18 cellular contexts compared by ENCODE assay signal in the genomic region with DNA sequence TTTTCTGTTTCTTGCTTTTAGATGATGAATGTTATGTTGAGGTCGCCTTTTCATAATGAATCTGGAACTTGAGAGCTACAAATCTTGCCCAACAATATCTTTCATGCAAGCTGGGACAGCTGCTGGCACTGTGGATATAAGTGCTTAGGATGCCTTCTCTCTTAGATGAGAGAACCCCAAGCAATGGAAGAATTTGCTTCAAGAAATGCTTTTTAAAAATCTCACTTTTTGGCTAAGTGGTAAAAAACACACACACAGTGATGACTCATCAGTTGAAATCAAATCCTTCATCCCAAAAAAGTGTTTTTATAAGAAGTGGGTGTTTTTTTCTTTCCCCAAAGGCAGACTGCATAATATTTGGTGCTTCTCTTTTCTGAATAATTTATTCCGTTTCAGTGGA. TPM values are rescaled to one million over a fixed set of nuclear protein-coding genes. Genes with fewer than 3 reads are reported as not detected.
DNase-seq lines count a peak whose midpoint lies in the region; ATAC-seq, FAIRE-seq and TF ChIP-seq lines count a peak whose summit lies in the region.
"Had no signal": no experiment of that assay in that cellular context is flagged by ENCODE, and none has a peak within 500 bp of the region (broad histone marks: within the 10 kb centered on the region; RNA-seq: fewer than 3 reads in every experiment).

No MANE protein-coding gene starts in this region.

- BruUV-seq in K562 (replicated peaks; lab: Mats Ljungman, UMichigan) = no TSS peak

- in situ Hi-C loops in K562 (cut with MboI) = no loop called here

- H3K36me3 ChIP-seq in K562 (ENCODE audit: control insufficient read depth, insufficient read depth, low read length) (no peaks in the 10 kb centered on the region), skeletal muscle tissue (ENCODE audit: control insufficient read depth in 3 of 3, insufficient read depth in 3 of 3, low read length in 3 of 3) (no peaks in the 10 kb centered on the region)

- H3K4me2 ChIP-seq in K562 (ENCODE audit: insufficient read depth, low read length) = no peak overlapping the region

- no peaks in the 10 kb centered on the region for H3K79me2 ChIP-seq in K562 (ENCODE audit: control insufficient read depth, insufficient read depth, low read length)

- H3K4me1 ChIP-seq in K562 (replicated peaks in 1 of 2; ENCODE audit: control insufficient read depth in 2 of 2, insufficient read depth in 2 of 2, low read length in 2 of 2) = no peaks in the 10 kb centered on the region
- peaks cover 25 to 35% (median 32%) of the 10 kb centered on the region in 3 donors for H3K4me1 ChIP-seq in skeletal muscle tissue (ENCODE audit: control insufficient read depth in 3 of 3, insufficient read depth in 3 of 3, low read length in 3 of 3)

- peak; percentile 16 for DNase-seq in ELR (ENCODE audit: low read depth)
- DNase-seq in K562 (ENCODE audit: extremely low read depth in 1 of 4, low spot score in 3 of 4) = no peak
- no peak for DNase-seq in left cardiac atrium
- DNase-seq in NCI-H2107 (lab: John Stamatoyannopoulos, UW) = no peak
- no peak for DNase-seq in NOMO-1 (lab: John Stamatoyannopoulos, UW; ENCODE audit: unreplicated experiment in 2 of 2)
- DNase-seq: activated naive CD4-positive, alpha-beta T cell; C1 segment of cervical spinal cord; mucosa of descending colon; NCI-H1417 treated with DMSO at 0.1 percent for 48 hours; NCI-H510A; RPMI8226; stimulated activated CD4-positive, alpha-beta T cell treated with anti-CD3 and anti-CD28 coated beads, Interleukin-2, amount 100 ng/mL, for 24 hours had no signal

- POLR2A ChIA-PET in K562 (lab: Yijun Ruan, JAX) = no interaction called here

- H2AFZ ChIP-seq in K562 (ENCODE audit: low read depth, low read length) = no peak overlapping the region

- TF ChIP-seq EP300 in K562 (IDR thresholded peaks at IDR 0.05; ENCODE audit: low read length) = no peak

- H3K27ac ChIP-seq in K562 (ENCODE audit: extremely low read depth, low read depth, low read length) (no peak overlapping the region), skeletal muscle tissue (ENCODE audit: low read depth, low read length) (peak overlapping the region; percentile 28)

- H3K4me3 ChIP-seq in K562 (no peak overlapping the region), skeletal muscle tissue (ENCODE audit: low read length in 3 of 3) (no peak overlapping the region)
- H3K4me3 ChIP-seq: mucosa of descending colon had no signal

- no peak for TF ChIP-seq POLR2A in K562 (conservative IDR thresholded peaks at IDR 0.05)
- no peak for TF ChIP-seq POLR2A in GM18505 (IDR thresholded peaks at IDR 0.05; ENCODE audit: borderline replicate concordance, extremely low read depth, insufficient read depth, insufficient read length)

- no peak for ATAC-seq in K562
- peak; percentile 24 to 30 for ATAC-seq in left cardiac atrium
- no peak for ATAC-seq in GM18505 (IDR thresholded peaks at IDR 0.05; ENCODE audit: unreplicated experiment)
- no peak for ATAC-seq in HG02840 (IDR thresholded peaks at IDR 0.05; ENCODE audit: low FRiP score, unreplicated experiment)
- ATAC-seq: mucosa of descending colon had no signal

- H3K9me3 ChIP-seq in K562 (replicated peaks; ENCODE audit: control insufficient read depth, insufficient read depth, low read depth, low read length) = no peaks in the 10 kb centered on the region
- no peaks in the 10 kb centered on the region for H3K9me3 ChIP-seq in skeletal muscle tissue (ENCODE audit: control insufficient read depth in 3 of 3, low read length in 3 of 3)
- H3K9me3 ChIP-seq: mucosa of descending colon had no signal

- no peaks in the 10 kb centered on the region for H3K9me1 ChIP-seq in K562 (ENCODE audit: control insufficient read depth, insufficient read depth, low read length)

- CTCF ChIA-PET in K562 (lab: Yijun Ruan, JAX; ENCODE audit: low intra/inter-chr PET ratio) = no interaction called here

- no peak for TF ChIP-seq CTCF in K562 (IDR thresholded peaks at IDR 0.05 in 2 of 3, conservative IDR thresholded peaks at IDR 0.05 in 1 of 3; ENCODE audit: insufficient read depth in 2 of 3, low read depth in 1 of 3, low read length in 3 of 3)

- no peaks in the 10 kb centered on the region for H4K20me1 ChIP-seq in K562 (replicated peaks; ENCODE audit: control insufficient read depth, insufficient read depth, low read length)

- H3K9ac ChIP-seq in K562 (ENCODE audit: insufficient read depth in 1 of 2, low read depth in 2 of 2, low read length in 2 of 2) (no peak overlapping the region), skeletal muscle tissue (ENCODE audit: low read depth in 1 of 3, low read length in 3 of 3) (no peak overlapping the region)

- no peak for TF ChIP-seq RAD21 in K562 (CRISPR knock-in tag; conservative IDR thresholded peaks at IDR 0.05 in 1 of 2, IDR thresholded peaks at IDR 0.05 in 1 of 2)

- intact Hi-C loops in K562 (cut with micrococcal nuclease) = no loop called here
- intact Hi-C loops in left cardiac atrium (cut with DNase I) = no loop called here

- FAIRE-seq in K562 (lab: Jason Lieb, UNC) = no peak
- FAIRE-seq: GM12892, TTC549 had no signal

- H3K27me3 ChIP-seq in K562 (ENCODE audit: control insufficient read depth in 2 of 2, insufficient read depth in 2 of 2, low read length in 2 of 2) = peaks cover 18 to 65% of the 10 kb centered on the region in 2 experiments; a peak in 4 of 5 replicates
- no peaks in the 10 kb centered on the region for H3K27me3 ChIP-seq in skeletal muscle tissue (ENCODE audit: control insufficient read depth in 3 of 3, insufficient read depth in 3 of 3, low read length in 3 of 3)

- WGBS in K562 (ENCODE audit: insufficient coverage, low coverage, missing lambda C conversion rate) = 0% methylated on average over 2 of the region's 2 CpGs

TF ChIP-seq in K562, 482 proteins besides CTCF, POLR2A, EP300 and RAD21:
- TF ChIP-seq, protein P1, sequence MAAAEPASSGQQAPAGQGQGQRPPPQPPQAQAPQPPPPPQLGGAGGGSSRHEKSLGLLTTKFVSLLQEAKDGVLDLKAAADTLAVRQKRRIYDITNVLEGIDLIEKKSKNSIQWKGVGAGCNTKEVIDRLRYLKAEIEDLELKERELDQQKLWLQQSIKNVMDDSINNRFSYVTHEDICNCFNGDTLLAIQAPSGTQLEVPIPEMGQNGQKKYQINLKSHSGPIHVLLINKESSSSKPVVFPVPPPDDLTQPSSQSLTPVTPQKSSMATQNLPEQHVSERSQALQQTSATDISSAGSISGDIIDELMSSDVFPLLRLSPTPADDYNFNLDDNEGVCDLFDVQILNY (CRISPR knock-in tag; IDR thresholded peaks at IDR 0.05) = no peak
- TF ChIP-seq, protein P2, sequence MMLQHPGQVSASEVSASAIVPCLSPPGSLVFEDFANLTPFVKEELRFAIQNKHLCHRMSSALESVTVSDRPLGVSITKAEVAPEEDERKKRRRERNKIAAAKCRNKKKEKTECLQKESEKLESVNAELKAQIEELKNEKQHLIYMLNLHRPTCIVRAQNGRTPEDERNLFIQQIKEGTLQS (IDR thresholded peaks at IDR 0.05) = peak; percentile 53; the same call in 1 of the 2 replicates
- TF ChIP-seq, protein P2 (CRISPR knock-in tag; conservative IDR thresholded peaks at IDR 0.05) = no peak
- no peak for TF ChIP-seq HLTF (IDR thresholded peaks at IDR 0.05)
- no peak for TF ChIP-seq ELF2 (CRISPR knock-in tag; IDR thresholded peaks at IDR 0.05)
- no peak for TF ChIP-seq BCOR (IDR thresholded peaks at IDR 0.05)
TF ChIP-seq in K562: peak in this region for 1.

RNA-seq across cellular contexts. Expression of a gene that starts 38.4 kb away (rescaled TPM):
- total RNA-seq in K562 (2011; cell fraction: chromatin; rRNA removed; ENCODE audit: low replicate concordance) = not detected in 2 replicates
- not detected in 2 replicates for total RNA-seq in K562 (2011; cell fraction: nucleolus; rRNA removed)
- not detected in 2 replicates for total RNA-seq in K562 (2011; cell fraction: nucleoplasm; rRNA removed)
- not detected in 2 replicates for total RNA-seq in K562 (2014; rRNA removed)
- not detected in 2 replicates for total RNA-seq in K562 (2014; rRNA removed; fragmentation: Illumina TruSeq; extraction: Trizol)
- total RNA-seq in K562 (2015; rRNA removed; fragmentation: Illumina TruSeq; extraction: Trizol) = not detected in 2 replicates
- total RNA-seq in K562 (2021) = not detected in 2 replicates
- polyA plus RNA-seq in K562 (2011; rRNA removed) = not detected in 2 replicates
- not detected in 2 replicates for polyA plus RNA-seq in K562 (2011; cell fraction: cytosol; rRNA removed)
- not detected in 2 replicates for polyA plus RNA-seq in K562 (2011; cell fraction: nucleus; rRNA removed)
- not detected in 2 replicates for polyA plus RNA-seq in K562 (2012)
- not detected in 2 replicates for polyA plus RNA-seq in K562 (2014; fragmentation: Illumina TruSeq; extraction: Trizol)
- polyA plus RNA-seq in K562 (2014; fragmentation: Nextera tagmentation; extraction: Ambion mirVana) = not detected
- polyA plus RNA-seq in K562 (2014; rRNA removed) = not detected in 2 replicates
- polyA minus RNA-seq in K562 (2011; rRNA and poly(A)+ RNA removed) = not detected in 2 replicates
- not detected in 2 replicates for polyA minus RNA-seq in K562 (2011; cell fraction: cytosol; rRNA and poly(A)+ RNA removed)
- polyA minus RNA-seq in K562 (2011; cell fraction: nucleus; rRNA and poly(A)+ RNA removed) = not detected in 2 replicates
- total RNA-seq in left cardiac atrium = 10 to 100 TPM; 11.1 to 26.5 TPM
- total RNA-seq in skeletal muscle tissue = 3.7 TPM
- total RNA-seq: epithelial cell of proximal tubule had no signal

Comparison
In these comparisons a context has a peak if more than half of its experiments do, and no peak if none do; other contexts are left out.
1. ATAC-seq: peak in left cardiac atrium (2 of 2); none in K562 (single experiment), GM18505 (single experiment) and HG02840 (single experiment).